Comparison of ENCODE assay signal across 18 cellular contexts in the genomic region with DNA sequence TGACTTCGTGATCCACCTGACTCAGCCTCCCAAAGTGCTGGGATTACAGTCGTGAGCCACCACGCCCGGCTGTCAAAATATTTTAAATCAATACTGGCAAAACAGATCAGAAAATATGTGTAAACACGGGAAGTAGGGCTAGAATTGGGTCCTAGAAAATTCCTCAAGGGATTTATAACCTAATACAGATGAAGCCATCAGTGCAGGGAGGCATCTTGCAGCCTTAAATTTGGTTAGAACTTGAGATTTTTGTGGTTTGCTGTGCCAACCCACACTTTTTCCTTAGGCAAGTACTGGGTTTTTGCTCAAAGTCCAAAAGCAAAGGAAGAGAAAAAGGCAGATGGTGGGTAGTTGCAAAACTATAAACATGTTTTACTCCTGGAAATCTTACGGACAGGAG. TPM values are rescaled to one million over a fixed set of nuclear protein-coding genes. Genes with fewer than 3 reads are reported as not detected.
DNase-seq lines count a peak whose midpoint lies in the region; ATAC-seq and TF ChIP-seq lines count a peak whose summit lies in the region.
"Had no signal": no experiment of that assay in that cellular context is flagged by ENCODE, and none has a peak within 500 bp of the region (broad histone marks: within the 10 kb centered on the region; RNA-seq: fewer than 3 reads in every experiment).

No MANE protein-coding gene starts in this region.

- POLR2A ChIA-PET in AG04449 (lab: Yijun Ruan, JAX) = no interaction called here

- ATAC-seq in GM21367 (IDR thresholded peaks at IDR 0.05; ENCODE audit: unreplicated experiment) (no peak), GM21423 (IDR thresholded peaks at IDR 0.05; ENCODE audit: unreplicated experiment) (no peak)

- TF ChIP-seq CTCF in AG04449 (IDR thresholded peaks at IDR 0.05; ENCODE audit: insufficient read depth, low read length, missing control alignments) = no peak
- no peak for TF ChIP-seq CTCF in fibroblast of villous mesenchyme (IDR thresholded peaks at IDR 0.05; ENCODE audit: insufficient read depth, low read depth, low read length)

- H3K4me3 ChIP-seq in AG04449 (ENCODE audit: low read depth, low read length) (no peak overlapping the region), fibroblast of villous mesenchyme (ENCODE audit: low read depth, low read length) (no peak overlapping the region)
- H3K4me3 ChIP-seq: Peyer's patch had no signal

- DNase-seq in AG04449 (ENCODE audit: low read depth, low spot score) (peak; percentile 5), GM04503 (ENCODE audit: low read depth) (peak; percentile 49), amniotic epithelial cell (ENCODE audit: low read depth) (peak; percentile 84), fibroblast of villous mesenchyme (ENCODE audit: low read depth) (peak; percentile 69), NCI-H510A (lab: John Stamatoyannopoulos, UW) (no peak), activated gamma-delta T cell treated with Interleukin-2 at 50 U/mL for 16 hours (no peak)
- DNase-seq: 8988T; CD4-positive, alpha-beta memory T cell; DMS79 treated with DMSO at 0.1 percent for 48 hours; GDM1; KG1; NCI-H1417 treated with DMSO at 0.1 percent for 48 hours; NCI-H2029 treated with DMSO at 0.1 percent for 48 hours; NCI-H510A treated with DMSO at 0.1 percent for 48 hours; Peyer's patch; SHP77 had no signal

- CTCF ChIA-PET in AG04449 (lab: Yijun Ruan, JAX) = interaction anchor here (1.0 to 1.3 kb wide), 3 partner anchors 32 to 134 kb away, joined by 3 to 4 read pairs (median 3); no protein-coding TSS in a partner anchor

RNA-seq across cellular contexts. Expression of gene NFE2L2, which starts 33.7 kb away (rescaled TPM):
- 48.3 and 78.6 TPM in 2 replicates for total RNA-seq in fibroblast of villous mesenchyme

Comparison
In these comparisons a context has a peak if more than half of its experiments do, and no peak if none do; other contexts are left out.
1. DNase-seq: peak in AG04449 (single experiment), GM04503 (single experiment), amniotic epithelial cell (single experiment) and fibroblast of villous mesenchyme (single experiment); none in NCI-H510A (single experiment) and activated gamma-delta T cell treated with Interleukin-2 at 50 U/mL for 16 hours (single experiment).